1 cellular context compared by ENCODE assay signal in genomic region chr3:11060500-11061251, GRCh38.
TF ChIP-seq lines count a peak whose summit lies in the region.

No MANE protein-coding gene starts in this region.

TF ChIP-seq in WTC11, 78 proteins besides CTCF, POLR2A, EP300 and RAD21 (continued from another document):
- TF ChIP-seq HMGXB4 (CRISPR knock-in tag; IDR thresholded peaks at IDR 0.05) (peak; percentile 59; the same call in 1 of the 2 replicates), ERG (CRISPR knock-in tag; IDR thresholded peaks at IDR 0.05) (no peak), TEAD1 (CRISPR knock-in tag; IDR thresholded peaks at IDR 0.05) (peak; percentile 50; the same call in 1 of the 2 replicates)
